Comparison of ENCODE assay signal across 9 cellular contexts in genomic region chr16:81445143-81445922, GRCh38. TPM values are rescaled to one million over a fixed set of nuclear protein-coding genes. Genes with fewer than 3 reads are reported as not detected.
DNase-seq lines count a peak whose midpoint lies in the region; ATAC-seq, FAIRE-seq and TF ChIP-seq lines count a peak whose summit lies in the region.
"Had no signal": no experiment of that assay in that cellular context is flagged by ENCODE, and none has a peak within 500 bp of the region (broad histone marks: within the 10 kb centered on the region; RNA-seq: fewer than 3 reads in every experiment).

No MANE protein-coding gene starts in this region.

- POLR2A ChIA-PET in GM12878 (lab: Charles Lee), result interaction anchor here (0.6 to 2.4 kb wide), 5 partner anchors 34 to 1360 kb away, joined by 3 to 12 read pairs (median 3); no protein-coding TSS in a partner anchor

- SMC1A ChIA-PET in GM12878 (lab: Charles Lee; ENCODE audit: uncharacterized antibody, unreplicated experiment), result interaction anchor here (0.6 to 3.3 kb wide), 4 partner anchors 15 to 37 kb away, joined by 4 to 16 read pairs (median 10); no protein-coding TSS in a partner anchor

- peak; percentile 20 for ATAC-seq in HG02588 (IDR thresholded peaks at IDR 0.05; ENCODE audit: unreplicated experiment)
- ATAC-seq in GM12878, result peak; percentile 68

- no peak for TF ChIP-seq EP300 in GM12878 (IDR thresholded peaks at IDR 0.05; ENCODE audit: borderline replicate concordance in 1 of 2, control insufficient read depth in 1 of 2, low read depth in 2 of 2, low read length in 2 of 2)

- H3K4me1 ChIP-seq in SJCRH30, result no peaks in the 10 kb centered on the region
- H3K4me1 ChIP-seq in GM12878 (ENCODE audit: control insufficient read depth, insufficient read depth, low read length), result peaks cover 17% of the 10 kb centered on the region
- peaks cover 15 to 70% (median 43%) of the 10 kb centered on the region in 6 donors for H3K4me1 ChIP-seq in spleen

- peaks cover 5% of the 10 kb centered on the region; the same call in 1 of the 2 replicates for H3K27me3 ChIP-seq in SJCRH30
- H3K27me3 ChIP-seq in GM12878 (replicated peaks in 1 of 2; ENCODE audit: control insufficient read depth in 2 of 2, insufficient read depth in 2 of 2, low read length in 1 of 2), result peaks cover 0 to 2% of the 10 kb centered on the region in 2 experiments; a peak in 1 of 4 replicates
- H3K27me3 ChIP-seq in spleen (replicated peaks in 1 of 7), result no peaks in the 10 kb centered on the region

- TF ChIP-seq CTCF in GM12878 (IDR thresholded peaks at IDR 0.05 in 2 of 3, conservative IDR thresholded peaks at IDR 0.05 in 1 of 3; ENCODE audit: control insufficient read depth in 2 of 3, extremely low read depth in 1 of 3, insufficient read depth in 1 of 3, low read depth in 3 of 3, low read length in 3 of 3) (peak; percentile 30 to 42 (median 33); a peak in 4 of 6 replicates), spleen (IDR thresholded peaks at IDR 0.05 in 8 of 11, conservative IDR thresholded peaks at IDR 0.05 in 3 of 11) (peak in 6 of 11 experiments; percentile 12 to 51 (median 28))

- intact Hi-C loops in GM12878 (cut with micrococcal nuclease; ENCODE audit: unreplicated experiment), result loop anchor here (5.0 kb wide), 1 partner anchor 77 kb away; no protein-coding TSS in a partner anchor
- intact Hi-C loops in spleen (cut with DNase I; ENCODE audit: low total_unique reads), result loop anchor here (10.0 kb wide), 1 partner anchor 169 kb away; no protein-coding TSS in a partner anchor

- TF ChIP-seq POLR2A in GM12878 (IDR thresholded peaks at IDR 0.05; ENCODE audit: low read depth, low read length) (peak; percentile 69), spleen (IDR thresholded peaks at IDR 0.05) (no peak)

- H3K9ac ChIP-seq in GM12878 (ENCODE audit: control insufficient read depth, insufficient read depth, low read length), result peak overlapping the region; percentile 97

- peaks cover 53% of the 10 kb centered on the region for H3K79me2 ChIP-seq in GM12878 (ENCODE audit: control insufficient read depth, insufficient read depth, low read length)

- CTCF ChIA-PET in GM12878 (lab: Yijun Ruan, JAX), result interaction anchor here (1.2 to 1.7 kb wide), 3 partner anchors 25 to 36 kb away, joined by 4 to 17 read pairs (median 6); no protein-coding TSS in a partner anchor

- H2AFZ ChIP-seq in GM12878 (ENCODE audit: control insufficient read depth, low read depth, low read length), result peak overlapping the region; percentile 47

- H3K27ac ChIP-seq in SJCRH30 (no peak overlapping the region), GM12878 (ENCODE audit: control insufficient read depth, insufficient read depth) (peak overlapping the region; percentile 87), spleen (peak overlapping the region; percentile 45 to 97 (median 92))

- in situ Hi-C loops in GM12878 (cut with MboI), result no loop called here

- RAD21 ChIA-PET in GM12878 (lab: Charles Lee; ENCODE audit: unreplicated experiment), result interaction anchor here (0.8 to 1.5 kb wide), 5 partner anchors 16 to 76 kb away, joined by 3 to 17 read pairs (median 4); no protein-coding TSS in a partner anchor

- peak; percentile 26 for DNase-seq in NCI-H146 (lab: John Stamatoyannopoulos, UW)
- DNase-seq in NCI-H146 treated with DMSO at 0.1 percent for 48 hours (lab: John Stamatoyannopoulos, UW; ENCODE audit: unreplicated experiment), result no peak
- peak; percentile 33 for DNase-seq in SJCRH30
- no peak for DNase-seq in GM12878 (ENCODE audit: low read depth, low spot score)
- peak; percentile 59 for DNase-seq in iPS-NIHi11 (ENCODE audit: low spot score)
- peak; percentile 91 for DNase-seq in spleen
- no peak for DNase-seq in HPDE6-E6E7 (ENCODE audit: extremely low spot score)

- H3K4me2 ChIP-seq in GM12878 (ENCODE audit: control insufficient read depth, insufficient read depth), result peak overlapping the region; percentile 89

- H3K36me3 ChIP-seq in SJCRH30 (no peaks in the 10 kb centered on the region), GM12878 (ENCODE audit: control insufficient read depth in 2 of 2, insufficient read depth in 2 of 2, low read length in 1 of 2) (no peaks in the 10 kb centered on the region), spleen (peaks cover 0 to 5% (median 0%) of the 10 kb centered on the region in 6 donors)

- WGBS in GM12878 (ENCODE audit: insufficient coverage, insufficient replicate concordance, low lambda C conversion rate, missing lambda C conversion rate), result under 1% methylated on average over 36 of the region's 62 CpGs
- 0 to 2% (median 1%) methylated on average over 13 to 62 of the region's 62 CpGs for WGBS in spleen, 5 donors

- no peaks in the 10 kb centered on the region for H3K9me3 ChIP-seq in SJCRH30 (replicated peaks)
- H3K9me3 ChIP-seq in GM12878 (replicated peaks; ENCODE audit: control insufficient read depth, insufficient read depth, low read length), result peaks cover 3% of the 10 kb centered on the region; the same call in 1 of the 3 replicates
- H3K9me3 ChIP-seq in spleen, result no peaks in the 10 kb centered on the region

- TF ChIP-seq RAD21 in GM12878 (IDR thresholded peaks at IDR 0.05; ENCODE audit: insufficient read depth, low read depth, low read length), result peak; percentile 29; the same call in 1 of the 2 replicates

- H3K4me3 ChIP-seq in SJCRH30 (peak overlapping the region; percentile 68), GM12878 (peak overlapping the region; percentile 100), spleen (peak overlapping the region; percentile 52 to 96 (median 88))

- no peak for FAIRE-seq in GM12878 (lab: Jason Lieb, UNC)
- FAIRE-seq: G401.6 had no signal

- no peaks in the 10 kb centered on the region for H4K20me1 ChIP-seq in GM12878 (ENCODE audit: control insufficient read depth, insufficient read depth)

- BruUV-seq in GM12878 (replicated peaks; lab: Mats Ljungman, UMichigan), result no TSS peak

TF ChIP-seq in GM12878, 131 proteins besides CTCF, POLR2A, EP300 and RAD21 (continues in another document):
- TF ChIP-seq CEBPZ (IDR thresholded peaks at IDR 0.05; ENCODE audit: low read depth, low read length) (no peak), IKZF1 (conservative IDR thresholded peaks at IDR 0.05) (peak; percentile 10; the same call in 1 of the 2 replicates), NKRF (conservative IDR thresholded peaks at IDR 0.05) (peak; percentile 47; the same call in 1 of the 2 replicates)

RNA-seq across cellular contexts. Expression of gene CMIP, which starts 0.7 kb away (rescaled TPM):
- 12.2 and 12.9 TPM in 2 replicates for total RNA-seq in SJCRH30 (2014; rRNA removed; shearing (Covaris generic))
- 68.0 and 69.9 TPM in 2 replicates for total RNA-seq in GM12878 (2013; cell fraction: nucleolus; rRNA removed)
- total RNA-seq in GM12878 (2014; rRNA removed), result 4.6 and 5.1 TPM in 2 replicates
- total RNA-seq in GM12878 (2014; rRNA removed; fragmentation: Illumina TruSeq; extraction: Trizol), result 5.4 and 6.3 TPM in 2 replicates
- 41.7 and 43.2 TPM in 2 replicates for total RNA-seq in GM12878 (2021)
- polyA plus RNA-seq in GM12878 (2011; ENCODE audit: low read depth), result 8.0 TPM
- polyA plus RNA-seq in GM12878 (2011; rRNA removed), result 2.1 and 3.8 TPM in 2 replicates
- 7.6 and 13.2 TPM in 2 replicates for polyA plus RNA-seq in GM12878 (2011; cell fraction: cytosol; rRNA removed)
- 20.8 and 26.8 TPM in 2 replicates for polyA plus RNA-seq in GM12878 (2011; cell fraction: nucleus; rRNA removed)
- polyA plus RNA-seq in GM12878 (2012), result 18.2 and 19.7 TPM in 2 replicates
- 13.6 and 16.8 TPM in 2 replicates for polyA plus RNA-seq in GM12878 (2014; fragmentation: Illumina TruSeq; extraction: Trizol)
- polyA plus RNA-seq in GM12878 (2014; fragmentation: Nextera tagmentation; extraction: Ambion mirVana), result 1 to 10 TPM; 1.4 to 1.7 TPM
- polyA plus RNA-seq in GM12878 (2014; rRNA removed), result 11.3 and 12.8 TPM in 2 replicates
- polyA plus RNA-seq in GM12878 (2016; fragmentation: Nextera tagmentation; extraction: Ambion mirVana), result 1 to 10 TPM; 1.2 to 1.5 TPM
- polyA minus RNA-seq in GM12878 (2011; rRNA and poly(A)+ RNA removed), result 13.8 and 19.1 TPM in 2 replicates
- polyA minus RNA-seq in GM12878 (2011; cell fraction: cytosol; rRNA and poly(A)+ RNA removed), result 15.9 and 18.3 TPM in 2 replicates
- polyA minus RNA-seq in GM12878 (2011; cell fraction: nucleus; rRNA and poly(A)+ RNA removed), result 13.7 and 25.9 TPM in 2 replicates
- total RNA-seq in spleen, result 100 to 1,000 TPM in 1 of 7 donors, 10 to 100 TPM in 6; 49.9 to 107 (median 67.1) TPM
- polyA plus RNA-seq in spleen, result 10 to 100 TPM in 1 of 3 donors, 1 to 10 TPM in 2; 6.0 to 11.8 (median 6.2) TPM

Comparison
In these comparisons a context has a peak if more than half of its experiments do, and no peak if none do; other contexts are left out.
1. DNase-seq: peak in NCI-H146 (single experiment), SJCRH30 (2 of 2), iPS-NIHi11 (single experiment) and spleen (single experiment); none in NCI-H146 treated with DMSO at 0.1 percent for 48 hours (single experiment), GM12878 (single experiment) and HPDE6-E6E7 (single experiment).
2. Peak in every context shown above with its lines, with median percentiles within 50 percentile points of each other: H3K4me3 ChIP-seq.